9 cellular contexts compared by ENCODE assay signal in the genomic region with DNA sequence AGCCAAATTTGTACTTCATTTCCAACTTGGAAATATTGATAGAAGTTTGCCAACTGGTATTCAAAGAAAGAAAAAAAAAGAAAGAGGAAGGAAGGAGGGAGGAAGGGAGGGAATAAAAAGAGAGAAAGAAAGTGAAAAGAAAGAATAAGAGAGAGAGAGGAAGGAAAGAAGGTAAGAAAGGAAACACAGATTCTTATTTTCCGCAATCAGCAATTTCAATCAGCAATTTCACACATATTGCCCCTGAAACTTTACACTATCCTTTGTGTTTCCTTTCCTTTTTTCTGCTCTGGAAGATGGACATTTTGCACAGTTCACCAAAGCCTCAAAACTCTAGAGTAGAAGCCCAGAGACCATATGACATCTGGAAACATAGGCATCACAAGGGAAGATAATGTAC.
"Had no signal": no experiment of that assay in that cellular context is flagged by ENCODE, and none has a peak within 500 bp of the region (broad histone marks: within the 10 kb centered on the region; RNA-seq: fewer than 3 reads in every experiment).

No MANE protein-coding gene starts in this region.

- H3K27ac Mint-ChIP-seq: HFFc6 had no signal

- FAIRE-seq: HTR-8/SVneo had no signal

- ATAC-seq: HCT116 had no signal

- H3K4me1 ChIP-seq: HAP-1 had no signal

- H2AFZ ChIP-seq: GM23248 had no signal

- H3K4me3 ChIP-seq: GM23248, HAP-1 had no signal

- H3K9me3 ChIP-seq: HAP-1 had no signal

- H3K36me3 ChIP-seq: HAP-1 had no signal

- H3K4me2 ChIP-seq: KMS-11 had no signal

- H3K4me3 Mint-ChIP-seq: HFFc6 had no signal

- H3K9ac ChIP-seq: GM23248, KMS-11 had no signal

- DNase-seq: GM23248, GOT3, H7, HFFc6, KBM-7 had no signal

- H3K27ac ChIP-seq: GM23248, KMS-11 had no signal
